21 cellular contexts compared by ENCODE assay signal in the genomic region with DNA sequence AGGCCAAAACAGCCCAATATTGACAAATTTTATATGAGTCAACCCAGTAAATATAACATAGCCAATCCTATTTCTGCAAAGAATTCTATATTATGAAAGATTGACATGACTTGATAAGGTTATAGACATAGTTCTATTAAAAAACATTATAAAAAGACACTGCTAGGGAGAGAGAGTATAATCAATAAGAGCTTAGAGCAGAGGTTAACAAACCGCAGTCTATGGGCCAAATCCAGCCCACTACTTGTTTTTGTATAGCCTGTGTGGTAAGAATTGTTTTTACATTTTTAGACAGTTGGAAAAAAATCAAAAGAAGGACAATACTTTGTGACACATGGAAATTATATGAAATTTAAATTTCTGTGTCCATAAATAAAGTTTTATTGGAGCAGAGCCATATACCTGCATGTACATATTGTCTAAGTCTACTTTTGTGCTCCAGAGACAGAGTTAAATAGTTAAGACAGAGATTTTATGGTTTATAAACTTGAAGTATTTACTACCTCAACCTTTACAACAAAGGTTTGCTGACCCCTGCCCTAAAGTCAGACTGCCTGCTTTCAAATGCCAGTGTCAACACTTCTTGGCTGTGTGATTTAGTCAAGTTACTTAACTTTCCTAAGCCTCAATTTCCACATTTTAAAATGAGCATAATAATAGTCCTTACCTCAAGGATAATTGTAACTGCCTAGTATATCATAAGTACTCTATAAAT.
"Had no signal": no experiment of that assay in that cellular context is flagged by ENCODE, and none has a peak within 500 bp of the region (broad histone marks: within the 10 kb centered on the region; RNA-seq: fewer than 3 reads in every experiment).

No MANE protein-coding gene starts in this region.

- H3K36me3 ChIP-seq: heart left ventricle, lower lobe of right lung, right atrium auricular region, suprapubic skin, tibial nerve had no signal

- H3K4me1 ChIP-seq: lower lobe of right lung, suprapubic skin had no signal

- DNase-seq: activated CD4-positive, alpha-beta memory T cell treated with anti-CD3 and anti-CD28 coated beads for 36 hours; activated CD4-positive, alpha-beta T cell treated with anti-CD3 and anti-CD28 coated beads for 4 hours; activated CD4-positive, CD25-positive, alpha-beta regulatory T cell; activated effector memory CD4-positive, alpha-beta T cell treated with Interleukin-2 at 50 U/mL for 16 hours; activated naive CD4-positive, alpha-beta T cell treated with anti-CD3 and anti-CD28 coated beads, Interleukin-2, amount 10 ng/mL, durations not matched to agents 7 days and 5 days; activated T-cell treated with anti-CD3 and anti-CD28 coated beads, Interleukin-2, amount 50 U/mL, for 48 hours; amygdala; cerebellar nuclear complex; heart left ventricle; lower lobe of right lung; mesendoderm; naive thymus-derived CD8-positive, alpha-beta T cell; stimulated activated CD4-positive, alpha-beta T cell treated with anti-CD3 and anti-CD28 coated beads, Interleukin-12 subunit alpha, Interleukin-12 subunit beta, amount 100 ng/mL, for 4 hours; stimulated activated naive CD8-positive, alpha-beta T cell treated with anti-CD3 and anti-CD28 coated beads, Interleukin-15, amount 100 ng/mL, for 72 hours; T1000 had no signal

- H3K4me3 Mint-ChIP-seq: activated CD4-positive, alpha-beta memory T cell treated with anti-CD3 and anti-CD28 coated beads for 36 hours; activated naive CD4-positive, alpha-beta T cell treated with anti-CD3 and anti-CD28 coated beads, Interleukin-2, amount 10 ng/mL, durations not matched to agents 7 days and 5 days; naive thymus-derived CD8-positive, alpha-beta T cell; stimulated activated effector memory CD8-positive, alpha-beta T cell treated with anti-CD3 and anti-CD28 coated beads, Interleukin-12 subunit alpha, Interleukin-12 subunit beta, amount 100 ng/mL, for 72 hours; stimulated activated naive CD8-positive, alpha-beta T cell treated with anti-CD3 and anti-CD28 coated beads, Interleukin-15, amount 100 ng/mL, for 72 hours had no signal

- H3K27ac ChIP-seq: coronary artery, lower lobe of right lung, right atrium auricular region, suprapubic skin had no signal

- H3K4me1 Mint-ChIP-seq: activated naive CD4-positive, alpha-beta T cell treated with anti-CD3 and anti-CD28 coated beads, Interleukin-2, amount 10 ng/mL, durations not matched to agents 7 days and 5 days; stimulated activated effector memory CD8-positive, alpha-beta T cell treated with anti-CD3 and anti-CD28 coated beads, Interleukin-12 subunit alpha, Interleukin-12 subunit beta, amount 100 ng/mL, for 72 hours; stimulated activated naive CD8-positive, alpha-beta T cell treated with anti-CD3 and anti-CD28 coated beads, Interleukin-15, amount 100 ng/mL, for 72 hours had no signal

- H3K27me3 ChIP-seq: heart left ventricle, right atrium auricular region, suprapubic skin, tibial nerve had no signal

- H3K9me3 ChIP-seq: heart left ventricle, lower lobe of right lung, right atrium auricular region, suprapubic skin, tibial nerve had no signal

- H3K27me3 Mint-ChIP-seq: activated naive CD4-positive, alpha-beta T cell treated with anti-CD3 and anti-CD28 coated beads, Interleukin-2, amount 10 ng/mL, durations not matched to agents 7 days and 5 days; progenitor cell of endocrine pancreas; stimulated activated naive CD8-positive, alpha-beta T cell treated with anti-CD3 and anti-CD28 coated beads, Interleukin-15, amount 100 ng/mL, for 72 hours had no signal

- H3K36me3 Mint-ChIP-seq: activated CD4-positive, alpha-beta memory T cell treated with anti-CD3 and anti-CD28 coated beads for 36 hours; activated naive CD4-positive, alpha-beta T cell treated with anti-CD3 and anti-CD28 coated beads, Interleukin-2, amount 10 ng/mL, durations not matched to agents 7 days and 5 days; naive thymus-derived CD8-positive, alpha-beta T cell; stimulated activated effector memory CD8-positive, alpha-beta T cell treated with anti-CD3 and anti-CD28 coated beads, Interleukin-12 subunit alpha, Interleukin-12 subunit beta, amount 100 ng/mL, for 72 hours had no signal

- H3K9me3 Mint-ChIP-seq: activated CD4-positive, alpha-beta memory T cell treated with anti-CD3 and anti-CD28 coated beads for 36 hours; activated naive CD4-positive, alpha-beta T cell treated with anti-CD3 and anti-CD28 coated beads, Interleukin-2, amount 10 ng/mL, durations not matched to agents 7 days and 5 days; naive thymus-derived CD8-positive, alpha-beta T cell; stimulated activated effector memory CD8-positive, alpha-beta T cell treated with anti-CD3 and anti-CD28 coated beads, Interleukin-12 subunit alpha, Interleukin-12 subunit beta, amount 100 ng/mL, for 72 hours; stimulated activated naive CD8-positive, alpha-beta T cell treated with anti-CD3 and anti-CD28 coated beads, Interleukin-15, amount 100 ng/mL, for 72 hours had no signal

- H3K27ac Mint-ChIP-seq: activated CD4-positive, alpha-beta memory T cell treated with anti-CD3 and anti-CD28 coated beads for 36 hours; activated naive CD4-positive, alpha-beta T cell treated with anti-CD3 and anti-CD28 coated beads, Interleukin-2, amount 10 ng/mL, durations not matched to agents 7 days and 5 days; naive thymus-derived CD8-positive, alpha-beta T cell; progenitor cell of endocrine pancreas; stimulated activated effector memory CD8-positive, alpha-beta T cell treated with anti-CD3 and anti-CD28 coated beads, Interleukin-12 subunit alpha, Interleukin-12 subunit beta, amount 100 ng/mL, for 72 hours; stimulated activated naive CD8-positive, alpha-beta T cell treated with anti-CD3 and anti-CD28 coated beads, Interleukin-15, amount 100 ng/mL, for 72 hours had no signal

- H3K4me3 ChIP-seq: coronary artery, heart left ventricle, lower lobe of right lung, right atrium auricular region, suprapubic skin, tibial nerve had no signal
